ENCODE assay signal across 8 cellular contexts in the genomic region with DNA sequence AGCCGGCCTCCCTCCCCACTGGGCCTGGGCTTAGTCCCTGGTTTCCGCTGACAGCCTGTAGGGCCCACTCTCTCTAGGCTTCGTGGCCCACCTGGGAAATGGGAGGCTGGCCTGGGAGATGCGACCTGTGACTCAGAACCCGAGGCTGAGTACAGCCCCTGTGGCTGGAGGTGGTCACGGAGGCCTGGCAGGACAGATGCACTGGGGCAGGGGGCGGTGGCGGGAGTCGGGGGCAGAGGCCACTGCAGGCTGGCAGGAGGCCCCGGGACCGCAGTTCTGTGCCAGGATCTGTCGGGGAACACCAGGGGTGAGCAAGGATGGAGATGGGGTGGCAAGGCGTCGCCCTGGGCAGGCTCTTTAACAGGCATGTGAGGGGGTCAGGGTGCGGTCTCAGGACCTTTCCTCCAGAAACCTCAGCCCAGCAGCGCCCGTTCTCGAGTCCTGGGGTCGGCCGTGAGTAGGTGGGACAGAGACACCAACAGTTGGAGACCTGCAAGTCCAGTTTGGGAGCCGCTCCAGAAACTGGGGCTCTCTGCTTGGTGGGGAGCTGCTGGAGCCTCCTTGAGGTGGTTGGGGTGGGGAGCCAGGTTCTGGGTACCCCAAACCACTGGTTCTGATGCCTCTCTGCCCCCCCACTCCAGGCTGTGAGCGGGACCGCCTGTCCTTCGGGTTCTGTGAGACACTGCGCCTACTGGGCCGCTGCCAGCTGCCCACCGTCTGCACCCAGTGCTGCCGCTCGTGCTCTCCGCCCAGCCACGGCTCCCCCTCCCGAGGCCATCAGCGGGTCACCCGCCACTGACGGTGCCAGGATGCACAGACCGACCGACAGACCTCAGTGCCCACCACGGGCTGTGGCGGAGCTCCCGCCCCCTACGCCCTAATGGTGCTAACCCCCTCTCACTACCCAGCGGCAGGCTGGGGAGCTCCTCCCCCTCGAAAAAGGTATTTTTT. TPM values are rescaled to one million over a fixed set of nuclear protein-coding genes. Genes with fewer than 3 reads are reported as not detected.
DNase-seq lines count a peak whose midpoint lies in the region; ATAC-seq and TF ChIP-seq lines count a peak whose summit lies in the region.
"Not testable (repeated sequence)": the region's sequence is repeated elsewhere in the genome, so short reads cannot be mapped to it uniquely, and the experiment has no call there.
"Had no signal": no experiment of that assay in that cellular context is flagged by ENCODE, and none has a peak within 500 bp of the region (broad histone marks: within the 10 kb centered on the region; RNA-seq: fewer than 3 reads in every experiment).

No MANE protein-coding gene starts in this region.

- H3K79me2 ChIP-seq in OCI-LY7 (ENCODE audit: insufficient read depth, low read depth, low read length): not testable (repeated sequence)

- not testable (repeated sequence) for H3K4me1 ChIP-seq in OCI-LY7 (ENCODE audit: insufficient read depth, low read length, poor library complexity, severe bottlenecking); right cardiac atrium (ENCODE audit: control insufficient read depth, insufficient read depth, low read length); gastrocnemius medialis; upper lobe of right lung

- ATAC-seq in right cardiac atrium, gastrocnemius medialis, upper lobe of right lung: not testable (repeated sequence)

- H3K4me3 Mint-ChIP-seq in chondrocyte (ENCODE audit: unreplicated experiment): not testable (repeated sequence)

- H3K4me2 ChIP-seq in OCI-LY7 (ENCODE audit: low read length): not testable (repeated sequence)

- H3K4me3 ChIP-seq in OCI-LY7 (ENCODE audit: low read depth, low read length, poor library complexity, severe bottlenecking); right cardiac atrium (ENCODE audit: low read length); gastrocnemius medialis; upper lobe of right lung: not testable (repeated sequence)

- not testable (repeated sequence) for H3K9me3 ChIP-seq in OCI-LY7 (ENCODE audit: low read length); right cardiac atrium (ENCODE audit: control insufficient read depth, low read length); gastrocnemius medialis; upper lobe of right lung

- intact Hi-C loops in OCI-LY7 (cut with micrococcal nuclease; ENCODE audit: unreplicated experiment); cardiac septum (cut with DNase I); right cardiac atrium (cut with DNase I); gastrocnemius medialis (cut with DNase I; ENCODE audit: low total_unique reads); upper lobe of right lung (cut with DNase I): not testable (repeated sequence)

- not testable (repeated sequence) for H3K36me3 Mint-ChIP-seq in chondrocyte (ENCODE audit: low read depth)

- not testable (repeated sequence) for H3K27ac Mint-ChIP-seq in chondrocyte (ENCODE audit: unreplicated experiment)

- BruUV-seq in OCI-LY7 (replicated peaks; lab: Mats Ljungman, UMichigan): not testable (repeated sequence)

- in situ Hi-C loops in gastrocnemius medialis (cut with MboI; ENCODE audit: low sequenced_read_pairs in 4 of 4): not testable (repeated sequence)

- H3K27ac ChIP-seq in OCI-LY7 (ENCODE audit: low read depth, low read length, poor library complexity, severe bottlenecking): peak overlapping the region; percentile 28
- peak overlapping the region; percentile 23 for H3K27ac ChIP-seq in right cardiac atrium (ENCODE audit: low read length)
- peak overlapping the region in 3 of 4 donors; percentile 45 to 69 (median 64) for H3K27ac ChIP-seq in gastrocnemius medialis
- H3K27ac ChIP-seq in upper lobe of right lung: not testable (repeated sequence)

- 62% methylated on average over 43 of the region's 43 CpGs for WGBS in right cardiac atrium

- POLR2A ChIA-PET in OCI-LY7 (lab: Charles Lee): not testable (repeated sequence)

- H3K27me3 Mint-ChIP-seq in chondrocyte (ENCODE audit: low read depth): not testable (repeated sequence)

- not testable (repeated sequence) for H3K36me3 ChIP-seq in OCI-LY7 (ENCODE audit: insufficient read depth, low read length); gastrocnemius medialis; upper lobe of right lung

- H3K9me2 ChIP-seq in OCI-LY7 (ENCODE audit: insufficient read depth, low read length): not testable (repeated sequence)

- CTCF ChIA-PET in OCI-LY7 (lab: Charles Lee; ENCODE audit: unreplicated experiment): not testable (repeated sequence)

- H2AFZ ChIP-seq in OCI-LY7 (ENCODE audit: low read length): not testable (repeated sequence)

- not testable (repeated sequence) for H4K20me1 ChIP-seq in OCI-LY7 (ENCODE audit: insufficient read depth, low read length)

- H3K4me1 Mint-ChIP-seq in chondrocyte (ENCODE audit: low read depth): not testable (repeated sequence)

- TF ChIP-seq CTCF in OCI-LY7 (conservative IDR thresholded peaks at IDR 0.05; ENCODE audit: low read length); chondrocyte (IDR thresholded peaks at IDR 0.05); gastrocnemius medialis (IDR thresholded peaks at IDR 0.05 in 4 of 5, conservative IDR thresholded peaks at IDR 0.05 in 1 of 5); upper lobe of right lung (IDR thresholded peaks at IDR 0.05): not testable (repeated sequence)

- not testable (repeated sequence) for H3K27me3 ChIP-seq in right cardiac atrium (ENCODE audit: control insufficient read depth, insufficient read depth); gastrocnemius medialis; upper lobe of right lung

- not testable (repeated sequence) for TF ChIP-seq POLR2A in gastrocnemius medialis (IDR thresholded peaks at IDR 0.05)

- not testable (repeated sequence) for H3K9me3 Mint-ChIP-seq in chondrocyte (ENCODE audit: low read depth)

- DNase-seq in OCI-LY7 (ENCODE audit: low spot score) (peak; percentile 14), chondrocyte (ENCODE audit: low spot score) (peak; percentile 28), cardiac septum (ENCODE audit: low spot score) (peak; percentile 27), right cardiac atrium (peak in 2 of 3 donors; percentile 60 to 72), mesenteric fat pad (ENCODE audit: low spot score) (peak; percentile 64), upper lobe of right lung (peak; percentile 60)
- DNase-seq in gastrocnemius medialis: not testable (repeated sequence)

RNA-seq across cellular contexts. Expression of gene GOLGA6L10, which starts 15.4 kb away (rescaled TPM):
- total RNA-seq in OCI-LY7 (2014; rRNA removed; shearing (Covaris generic)): not detected in 2 replicates
- 0.39 and 0.49 TPM in 2 replicates for total RNA-seq in OCI-LY7 (2022)
- total RNA-seq in chondrocyte: 1.2 to 2.4 TPM (median 2.0 TPM) in 3 replicates
- 0.86 TPM for total RNA-seq in cardiac septum
- total RNA-seq in right cardiac atrium: 1 to 10 TPM in 1 of 4 donors, under 1 TPM in 2, not detected in 1; 0.21 to 1.4 (median 0.28) TPM
- polyA plus RNA-seq in right cardiac atrium: 0.72 TPM
- 0.77 TPM for total RNA-seq in mesenteric fat pad
- 1 to 10 TPM in 1 of 4 donors, under 1 TPM in 3; 0.41 to 1.5 (median 0.46) TPM for total RNA-seq in gastrocnemius medialis
- total RNA-seq in upper lobe of right lung: 0.23 TPM
- total RNA-seq: HT-29 had no signal
